ENCODE assay signal across 8 cellular contexts in the genomic region with DNA sequence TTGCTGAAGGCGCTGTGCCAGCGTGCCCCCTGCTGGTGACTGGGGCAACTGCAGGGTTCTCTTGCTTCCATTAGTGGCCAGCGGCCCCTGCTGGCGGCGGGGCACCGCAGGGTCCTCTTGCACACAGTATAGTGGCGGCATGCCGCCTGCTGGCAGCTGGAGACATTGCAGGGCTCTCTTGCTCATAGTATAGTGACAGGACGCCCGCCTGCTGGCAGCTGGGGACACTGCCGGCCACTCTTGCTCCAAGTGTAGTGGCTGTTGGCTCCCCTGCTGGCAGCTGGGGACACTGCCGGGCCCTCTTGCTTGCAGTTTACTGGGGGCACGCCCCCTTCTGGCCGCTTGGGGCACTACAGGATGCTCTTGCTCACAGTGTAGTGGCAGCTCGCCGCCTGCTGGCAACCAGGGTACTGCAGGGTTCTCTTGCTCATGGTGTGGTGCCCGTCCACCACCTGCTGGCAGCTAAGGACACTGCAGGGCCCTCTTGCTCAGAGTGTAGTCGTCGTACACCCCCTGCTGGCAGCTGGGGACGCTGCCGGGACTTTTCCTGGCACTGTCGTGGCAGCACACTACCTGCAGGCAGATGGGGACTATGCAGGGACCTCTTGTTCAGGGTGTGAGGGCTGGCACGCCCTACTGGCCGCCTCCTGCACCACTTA. TPM values are rescaled to one million over a fixed set of nuclear protein-coding genes. Genes with fewer than 3 reads are reported as not detected.
A peak's percentile ranks its signal among the peaks of the same experiment; 100 is the strongest.
DNase-seq lines count a peak whose midpoint lies in the region; ATAC-seq and TF ChIP-seq lines count a peak whose summit lies in the region.
"Not testable (repeated sequence)": the region's sequence is repeated elsewhere in the genome, so short reads cannot be mapped to it uniquely, and the experiment has no call there.

No MANE protein-coding gene starts in this region.

- ATAC-seq in GM21526 (IDR thresholded peaks at IDR 0.05; ENCODE audit: low FRiP score, unreplicated experiment), result peak; percentile 79
- peak; percentile 89 for ATAC-seq in HG03175 (IDR thresholded peaks at IDR 0.05; ENCODE audit: unreplicated experiment)
- peak; percentile 82 for ATAC-seq in esophagus mucosa
- peak; percentile 78 for ATAC-seq in stimulated activated effector memory CD8-positive, alpha-beta T cell treated with anti-CD3 and anti-CD28 coated beads, Interleukin-12 subunit alpha, Interleukin-12 subunit beta, amount 100 ng/mL, for 72 hours

- H3K27ac ChIP-seq in SJCRH30, result not testable (repeated sequence)

- not testable (repeated sequence) for H3K4me1 Mint-ChIP-seq in mesothelial cell of epicardium; stimulated activated effector memory CD8-positive, alpha-beta T cell treated with anti-CD3 and anti-CD28 coated beads, Interleukin-12 subunit alpha, Interleukin-12 subunit beta, amount 100 ng/mL, for 72 hours

- peak; percentile 9 for DNase-seq in GM12865 (ENCODE audit: low read depth)
- DNase-seq in SJCRH30, result peak; percentile 26 to 35
- DNase-seq in activated effector memory CD4-positive, alpha-beta T cell treated with anti-CD3 and anti-CD28 coated beads, Interleukin-2, amount 50 U/mL, for 16 hours, result peak; percentile 64
- DNase-seq in mesothelial cell of epicardium (ENCODE audit: low spot score in 2 of 2, unreplicated experiment in 2 of 2); stimulated activated effector memory CD8-positive, alpha-beta T cell treated with anti-CD3 and anti-CD28 coated beads, Interleukin-12 subunit alpha, Interleukin-12 subunit beta, amount 100 ng/mL, for 72 hours (ENCODE audit: low spot score in 2 of 2): not testable (repeated sequence)

- not testable (repeated sequence) for H3K4me3 ChIP-seq in GM12865 (ENCODE audit: low read depth, low read length); SJCRH30

- H3K9me3 Mint-ChIP-seq in mesothelial cell of epicardium; stimulated activated effector memory CD8-positive, alpha-beta T cell treated with anti-CD3 and anti-CD28 coated beads, Interleukin-12 subunit alpha, Interleukin-12 subunit beta, amount 100 ng/mL, for 72 hours: not testable (repeated sequence)

- H3K27me3 ChIP-seq in SJCRH30, result not testable (repeated sequence)

- H3K27ac Mint-ChIP-seq in mesothelial cell of epicardium; stimulated activated effector memory CD8-positive, alpha-beta T cell treated with anti-CD3 and anti-CD28 coated beads, Interleukin-12 subunit alpha, Interleukin-12 subunit beta, amount 100 ng/mL, for 72 hours: not testable (repeated sequence)

- not testable (repeated sequence) for H3K27me3 Mint-ChIP-seq in mesothelial cell of epicardium (ENCODE audit: low read depth)

- H3K9me3 ChIP-seq in SJCRH30 (replicated peaks), result not testable (repeated sequence)

- peak; percentile 8 for TF ChIP-seq CTCF in GM12865 (IDR thresholded peaks at IDR 0.05; ENCODE audit: insufficient read depth, low read depth, low read length, missing control alignments)
- peak; percentile 51 for TF ChIP-seq CTCF in mesothelial cell of epicardium (IDR thresholded peaks at IDR 0.05; ENCODE audit: unreplicated experiment)

- H3K4me1 ChIP-seq in SJCRH30, result not testable (repeated sequence)

- H3K36me3 ChIP-seq in SJCRH30, result not testable (repeated sequence)

- not testable (repeated sequence) for H3K4me3 Mint-ChIP-seq in mesothelial cell of epicardium; stimulated activated effector memory CD8-positive, alpha-beta T cell treated with anti-CD3 and anti-CD28 coated beads, Interleukin-12 subunit alpha, Interleukin-12 subunit beta, amount 100 ng/mL, for 72 hours

- not testable (repeated sequence) for H3K36me3 Mint-ChIP-seq in mesothelial cell of epicardium; stimulated activated effector memory CD8-positive, alpha-beta T cell treated with anti-CD3 and anti-CD28 coated beads, Interleukin-12 subunit alpha, Interleukin-12 subunit beta, amount 100 ng/mL, for 72 hours

RNA-seq across cellular contexts. Expression of a gene that starts 41.2 kb away (rescaled TPM):
- total RNA-seq in SJCRH30 (2014; rRNA removed; shearing (Covaris generic)), result 24.3 and 27.2 TPM in 2 replicates
- 6.9 TPM for total RNA-seq in esophagus mucosa
- 8.1 to 10.3 TPM (median 10.1 TPM) in 3 replicates for total RNA-seq in mesothelial cell of epicardium
